In the genomic region with DNA sequence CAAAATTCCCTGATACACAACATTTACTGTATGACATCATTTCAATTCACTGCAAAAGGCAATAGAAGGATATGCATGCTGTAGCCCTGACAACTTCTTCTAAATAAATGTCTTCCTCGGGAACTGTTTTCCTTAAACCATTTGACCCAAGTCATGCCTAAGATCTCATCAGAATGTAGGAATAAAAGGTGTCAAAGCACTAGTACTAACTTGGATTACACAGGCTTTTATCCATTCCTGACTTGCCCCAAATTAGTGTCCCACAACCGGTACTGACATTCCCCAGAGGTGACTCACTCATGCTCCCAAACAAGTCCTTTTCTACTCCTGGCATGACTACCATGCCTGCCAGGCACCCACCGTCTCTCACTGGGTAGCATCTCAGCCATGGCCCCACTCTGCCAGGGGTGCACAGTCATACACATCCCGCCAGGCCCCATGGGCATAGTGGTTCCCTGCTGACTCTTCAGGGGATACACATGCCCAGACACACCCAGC, we compare ENCODE assay signal across 14 cellular contexts. TPM values are rescaled to one million over a fixed set of nuclear protein-coding genes. Genes with fewer than 3 reads are reported as not detected.
DNase-seq lines count a peak whose midpoint lies in the region; ATAC-seq and TF ChIP-seq lines count a peak whose summit lies in the region.
"Had no signal": no experiment of that assay in that cellular context is flagged by ENCODE, and none has a peak within 500 bp of the region (broad histone marks: within the 10 kb centered on the region; RNA-seq: fewer than 3 reads in every experiment).

No MANE protein-coding gene starts in this region.

- no peaks in the 10 kb centered on the region for H3K36me3 Mint-ChIP-seq in activated T-cell treated with anti-CD3 and anti-CD28 coated beads, Interleukin-2, amount 50 U/mL, for 4 hours (ENCODE audit: insufficient read depth)

- no peak overlapping the region for H4K8ac ChIP-seq in mesenchymal stem cell (ENCODE audit: low read length)

- no peaks in the 10 kb centered on the region for H3K36me3 ChIP-seq in mesenchymal stem cell (ENCODE audit: control insufficient read depth in 1 of 2, insufficient read depth in 2 of 2, low read depth in 1 of 2, low read length in 2 of 2)
- H3K36me3 ChIP-seq: SJCRH30, upper lobe of left lung had no signal

- H3K4ac ChIP-seq in mesenchymal stem cell (ENCODE audit: low read depth in 1 of 2, low read length in 2 of 2) = no peak overlapping the region

- no peaks in the 10 kb centered on the region for H3K9me3 Mint-ChIP-seq in activated T-cell treated with anti-CD3 and anti-CD28 coated beads, Interleukin-2, amount 50 U/mL, for 4 hours

- H3K27ac ChIP-seq in mesenchymal stem cell (ENCODE audit: low read length, poor library complexity, severe bottlenecking) = no peak overlapping the region
- H3K27ac ChIP-seq: SJCRH30, upper lobe of left lung had no signal

- peak overlapping the region in 1 of 2 experiments; percentile 48 for H3K18ac ChIP-seq in mesenchymal stem cell (ENCODE audit: low read depth in 1 of 2, low read length in 2 of 2)

- no peak overlapping the region for H4K91ac ChIP-seq in mesenchymal stem cell (ENCODE audit: low read length)

- H2BK120ac ChIP-seq in mesenchymal stem cell (ENCODE audit: low read depth, low read length) = no peak overlapping the region

- peaks cover 5 to 7% of the 10 kb centered on the region in 2 experiments for H3K27me3 ChIP-seq in mesenchymal stem cell (ENCODE audit: control insufficient read depth in 1 of 2, insufficient read depth in 1 of 2, low read length in 2 of 2)
- H3K27me3 ChIP-seq: SJCRH30, upper lobe of left lung had no signal

- H3K14ac ChIP-seq in mesenchymal stem cell (ENCODE audit: low read length in 2 of 2) = no peak overlapping the region

- H3K23ac ChIP-seq in mesenchymal stem cell (ENCODE audit: low read length in 2 of 2) = no peak overlapping the region

- no peak for TF ChIP-seq CTCF in cardiac fibroblast (IDR thresholded peaks at IDR 0.05; ENCODE audit: low read depth, low read length)
- TF ChIP-seq CTCF in GM13977 (IDR thresholded peaks at IDR 0.05; ENCODE audit: extremely low read depth, insufficient read depth, missing control alignments) = no peak

- H3K4me3 ChIP-seq in cardiac fibroblast (replicated peaks in 1 of 2; ENCODE audit: low read depth in 2 of 2, low read length in 2 of 2) (no peak overlapping the region), mesenchymal stem cell (ENCODE audit: insufficient read depth in 1 of 2, low read depth in 1 of 2, low read length in 2 of 2) (no peak overlapping the region)
- H3K4me3 ChIP-seq: SJCRH30, upper lobe of left lung had no signal

- peaks cover 4% of the 10 kb centered on the region for H3K4me1 ChIP-seq in mesenchymal stem cell (ENCODE audit: control insufficient read depth, insufficient read depth, low read depth, low read length)
- H3K4me1 ChIP-seq: Caco-2, upper lobe of left lung had no signal

- no peaks in the 10 kb centered on the region for H3K4me1 Mint-ChIP-seq in activated T-cell treated with anti-CD3 and anti-CD28 coated beads, Interleukin-2, amount 50 U/mL, for 4 hours (ENCODE audit: low read depth)

- no peaks in the 10 kb centered on the region for H3K79me1 ChIP-seq in mesenchymal stem cell (replicated peaks; ENCODE audit: low read length, poor library complexity, severe bottlenecking)

- 54% methylated on average over 4 of the region's 4 CpGs for WGBS in mesenchymal stem cell

- H3K4me3 Mint-ChIP-seq in activated T-cell treated with anti-CD3 and anti-CD28 coated beads, Interleukin-2, amount 50 U/mL, for 4 hours = no peak overlapping the region

- H3K9me3 ChIP-seq in mesenchymal stem cell (ENCODE audit: control insufficient read depth, low read length) = no peaks in the 10 kb centered on the region
- H3K9me3 ChIP-seq: Caco-2, upper lobe of left lung had no signal

- no peak for ATAC-seq in activated T-cell treated with anti-CD3 and anti-CD28 coated beads, Interleukin-2, amount 50 U/mL, for 4 hours
- no peak for ATAC-seq in GM19324 (IDR thresholded peaks at IDR 0.05; ENCODE audit: low FRiP score, unreplicated experiment)

- H3K9ac ChIP-seq in mesenchymal stem cell (ENCODE audit: low read length) = no peak overlapping the region

- no peak overlapping the region for H2BK5ac ChIP-seq in mesenchymal stem cell (ENCODE audit: low read depth, low read length, poor library complexity, severe bottlenecking)

- peaks cover 10% of the 10 kb centered on the region for H3K27me3 Mint-ChIP-seq in activated T-cell treated with anti-CD3 and anti-CD28 coated beads, Interleukin-2, amount 50 U/mL, for 4 hours (ENCODE audit: low read depth)

- no peak overlapping the region for H2BK12ac ChIP-seq in mesenchymal stem cell (ENCODE audit: low read length in 2 of 2)

- DNase-seq in EL (peak; percentile 87), M059J (ENCODE audit: low read depth) (peak; percentile 91), cardiac fibroblast (ENCODE audit: low read depth in 2 of 2) (peak; percentile 20 to 63), mesenchymal stem cell (peak; percentile 12), DMS153 treated with DMSO at 0.1 percent for 48 hours (lab: John Stamatoyannopoulos, UW; ENCODE audit: unreplicated experiment) (no peak), GM13977 (ENCODE audit: low spot score) (no peak)
- DNase-seq in activated T-cell treated with anti-CD3 and anti-CD28 coated beads, Interleukin-2, amount 50 U/mL, for 4 hours = no peak
- DNase-seq: activated naive CD4-positive, alpha-beta T cell; Caco-2; Karpas-422; NCI-H2227 treated with DMSO at 0.1 percent for 48 hours; upper lobe of left lung had no signal

- H2AK5ac ChIP-seq in mesenchymal stem cell (ENCODE audit: low read length, severe bottlenecking) = no peak overlapping the region

- in situ Hi-C loops in GM13977 (cut with MboI; ENCODE audit: low pct_unique_long_range_greater_than_20kb, low sequenced_read_pairs, unreplicated experiment) = no loop called here

- H3K4me2 ChIP-seq in mesenchymal stem cell (ENCODE audit: low read length, poor library complexity, severe bottlenecking) = no peak overlapping the region

- H2AFZ ChIP-seq in mesenchymal stem cell (ENCODE audit: low read depth, low read length) = no peak overlapping the region

- H2BK15ac ChIP-seq in mesenchymal stem cell (ENCODE audit: low read depth, poor library complexity, severe bottlenecking) = no peak overlapping the region

RNA-seq across cellular contexts. Expression of gene MTX3, which starts 34.8 kb away (rescaled TPM):
- total RNA-seq in M059J (2014; rRNA removed; shearing (Covaris generic)) = 10.2 and 10.8 TPM in 2 replicates
- 4.6 TPM for polyA plus RNA-seq in mesenchymal stem cell (2013, experiment 1 of 2)
- polyA plus RNA-seq in mesenchymal stem cell (2013, experiment 2 of 2) = 5.1 TPM
- 10 to 100 TPM; 14.8 to 15.0 (median 14.9) TPM for total RNA-seq in activated T-cell treated with anti-CD3 and anti-CD28 coated beads, Interleukin-2, amount 50 U/mL, for 4 hours

Comparison
In these comparisons a context has a peak if more than half of its experiments do, and no peak if none do; other contexts are left out.
1. DNase-seq: peak in EL (single experiment), M059J (single experiment), cardiac fibroblast (2 of 2) and mesenchymal stem cell (single experiment); none in DMS153 treated with DMSO at 0.1 percent for 48 hours (single experiment), activated T-cell treated with anti-CD3 and anti-CD28 coated beads, Interleukin-2, amount 50 U/mL, for 4 hours (single experiment) and GM13977 (single experiment).